In the genomic region with DNA sequence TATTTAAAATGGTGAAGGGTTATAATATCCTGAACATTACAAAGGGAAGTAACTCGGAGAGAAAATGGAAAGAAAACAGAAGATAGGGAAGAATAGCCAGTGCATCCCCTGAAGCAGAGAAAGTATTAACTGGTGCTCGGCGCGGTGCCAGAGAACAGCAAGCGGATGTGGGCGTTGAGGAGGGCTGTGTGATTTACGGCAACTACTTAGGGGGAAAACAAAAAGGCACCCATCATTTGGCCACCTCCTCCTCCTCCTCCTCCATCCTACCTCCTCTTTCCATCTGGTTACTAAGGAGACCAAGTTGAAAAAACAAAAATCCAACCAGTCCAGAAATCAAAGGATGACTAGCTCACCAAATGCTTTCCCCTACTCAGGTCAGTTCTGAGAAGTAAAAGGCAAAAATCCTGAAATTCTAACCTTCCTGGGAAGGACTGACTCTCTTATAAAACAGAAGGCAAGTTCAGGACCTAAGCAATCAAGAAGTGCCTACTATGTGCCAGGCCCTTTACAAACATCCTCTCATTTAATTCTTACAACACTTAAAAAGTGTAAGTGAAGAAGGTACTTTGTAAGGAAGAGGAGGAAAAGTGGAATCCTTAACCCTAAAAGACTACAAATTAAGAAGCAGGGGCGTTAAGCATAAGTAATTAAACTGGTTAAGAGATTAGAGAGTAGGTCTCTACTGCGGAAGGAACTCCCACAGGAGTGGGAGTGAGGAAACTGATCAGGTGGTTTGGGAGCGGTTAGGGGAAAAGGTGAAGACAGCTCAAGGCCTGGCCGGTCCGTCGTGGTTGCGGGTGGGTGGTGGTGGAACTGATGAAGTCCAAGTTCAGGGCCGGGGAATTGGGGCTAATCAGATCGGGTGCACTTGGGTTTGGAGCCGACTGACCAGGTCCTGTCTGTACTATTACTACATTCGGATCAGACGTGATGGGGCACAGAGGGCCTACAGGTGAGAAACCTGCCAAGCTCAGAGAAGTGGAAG, we compare ENCODE assay signal across 8 cellular contexts. TPM values are rescaled to one million over a fixed set of nuclear protein-coding genes. Genes with fewer than 3 reads are reported as not detected.
DNase-seq lines count a peak whose midpoint lies in the region; ATAC-seq and TF ChIP-seq lines count a peak whose summit lies in the region.

No MANE protein-coding gene starts in this region.

- H3K4me1 ChIP-seq in effector memory CD4-positive, alpha-beta T cell (ENCODE audit: control insufficient read depth, insufficient read depth, low read length, poor library complexity, severe bottlenecking): peaks cover 5% of the 10 kb centered on the region
- H3K4me1 ChIP-seq in mononuclear cell (ENCODE audit: insufficient read depth, low read length) (peaks cover 18% of the 10 kb centered on the region), tibial artery (peaks cover 0 to 54% (median 43%) of the 10 kb centered on the region in 4 donors)

- no peaks in the 10 kb centered on the region for H3K27me3 Mint-ChIP-seq in T-helper 2 cell treated with Interferon-gamma antibody and Interleukin-4, amounts not matched to agents 5 μg/mL and 100 μg/mL, for 36 hours (ENCODE audit: low read depth)

- peaks cover 32% of the 10 kb centered on the region for H3K4me1 Mint-ChIP-seq in T-helper 2 cell treated with Interferon-gamma antibody and Interleukin-4, amounts not matched to agents 5 μg/mL and 100 μg/mL, for 36 hours (ENCODE audit: low read depth)

- no peak for ATAC-seq in HG03095 (IDR thresholded peaks at IDR 0.05; ENCODE audit: unreplicated experiment)

- H3K27me3 ChIP-seq in effector memory CD4-positive, alpha-beta T cell (replicated peaks; ENCODE audit: control insufficient read depth, insufficient read depth, low read length, poor library complexity, severe bottlenecking): no peaks in the 10 kb centered on the region
- H3K27me3 ChIP-seq in mononuclear cell (ENCODE audit: insufficient read depth, low read length) (no peaks in the 10 kb centered on the region), tibial artery (no peaks in the 10 kb centered on the region)

- DNase-seq in GM04504 (ENCODE audit: low read depth) (peak; percentile 25), tibial artery (peak in 1 of 2 donors; percentile 31), mucosa of gallbladder (ENCODE audit: low spot score) (no peak)
- DNase-seq in Jurkat, Clone E6-1 (ENCODE audit: low read depth, low spot score): peak; percentile 28
- DNase-seq in T-helper 2 cell treated with Interferon-gamma antibody and Interleukin-4, amounts not matched to agents 5 μg/mL and 100 μg/mL, for 36 hours (ENCODE audit: low spot score): peak; percentile 8
- DNase-seq in effector memory CD4-positive, alpha-beta T cell: no peak

- H3K36me3 Mint-ChIP-seq in T-helper 2 cell treated with Interferon-gamma antibody and Interleukin-4, amounts not matched to agents 5 μg/mL and 100 μg/mL, for 36 hours (ENCODE audit: low read depth): peaks cover 22% of the 10 kb centered on the region

- intact Hi-C loops in tibial artery (cut with DNase I; ENCODE audit: low total_unique reads): no loop called here

- H3K4me3 Mint-ChIP-seq in T-helper 2 cell treated with Interferon-gamma antibody and Interleukin-4, amounts not matched to agents 5 μg/mL and 100 μg/mL, for 36 hours: peak overlapping the region; percentile 100

- TF ChIP-seq CTCF in tibial artery (IDR thresholded peaks at IDR 0.05): no peak

- H3K36me3 ChIP-seq in effector memory CD4-positive, alpha-beta T cell (ENCODE audit: control insufficient read depth, insufficient read depth, low read length): peaks cover 23% of the 10 kb centered on the region
- H3K36me3 ChIP-seq in tibial artery: peaks cover 0 to 19% (median 4%) of the 10 kb centered on the region in 3 donors

- peak overlapping the region; percentile 95 for H3K27ac Mint-ChIP-seq in T-helper 2 cell treated with Interferon-gamma antibody and Interleukin-4, amounts not matched to agents 5 μg/mL and 100 μg/mL, for 36 hours

- H3K27ac ChIP-seq in effector memory CD4-positive, alpha-beta T cell (ENCODE audit: insufficient read depth, low read length, poor library complexity, severe bottlenecking): peak overlapping the region; percentile 64
- peak overlapping the region; percentile 80 to 82 for H3K27ac ChIP-seq in tibial artery

- H3K4me3 ChIP-seq in Jurkat, Clone E6-1 (ENCODE audit: low read length): peak overlapping the region; percentile 79
- peak overlapping the region; percentile 54 for H3K4me3 ChIP-seq in effector memory CD4-positive, alpha-beta T cell (ENCODE audit: insufficient read depth, low read depth, low read length, poor library complexity, severe bottlenecking)
- H3K4me3 ChIP-seq in mononuclear cell (ENCODE audit: low read length) (peak overlapping the region; percentile 88), tibial artery (peak overlapping the region; percentile 80 to 98)

- no peaks in the 10 kb centered on the region for H3K9me3 ChIP-seq in effector memory CD4-positive, alpha-beta T cell (ENCODE audit: control insufficient read depth, low read length)
- H3K9me3 ChIP-seq in mononuclear cell (ENCODE audit: low read depth, low read length) (no peaks in the 10 kb centered on the region), tibial artery (no peaks in the 10 kb centered on the region)

- no peaks in the 10 kb centered on the region for H3K9me3 Mint-ChIP-seq in T-helper 2 cell treated with Interferon-gamma antibody and Interleukin-4, amounts not matched to agents 5 μg/mL and 100 μg/mL, for 36 hours

RNA-seq across cellular contexts. Expression of a gene that starts 1.0 kb away (rescaled TPM):
- polyA plus RNA-seq in Jurkat, Clone E6-1 (2012; ENCODE audit: insufficient read depth, insufficient read length): 63.1 TPM
- 13.3 TPM for total RNA-seq in mononuclear cell
- total RNA-seq in mucosa of gallbladder: 13.9 TPM

Comparison
In these comparisons a context has a peak if more than half of its experiments do, and no peak if none do; other contexts are left out.
1. DNase-seq: peak in GM04504 (single experiment), Jurkat, Clone E6-1 (single experiment) and T-helper 2 cell treated with Interferon-gamma antibody and Interleukin-4, amounts not matched to agents 5 μg/mL and 100 μg/mL, for 36 hours (single experiment); none in effector memory CD4-positive, alpha-beta T cell (0 of 3) and mucosa of gallbladder (single experiment).
2. Peak in every context shown above with its lines, with median percentiles within 50 percentile points of each other: H3K4me3 ChIP-seq.